In the genomic region with DNA sequence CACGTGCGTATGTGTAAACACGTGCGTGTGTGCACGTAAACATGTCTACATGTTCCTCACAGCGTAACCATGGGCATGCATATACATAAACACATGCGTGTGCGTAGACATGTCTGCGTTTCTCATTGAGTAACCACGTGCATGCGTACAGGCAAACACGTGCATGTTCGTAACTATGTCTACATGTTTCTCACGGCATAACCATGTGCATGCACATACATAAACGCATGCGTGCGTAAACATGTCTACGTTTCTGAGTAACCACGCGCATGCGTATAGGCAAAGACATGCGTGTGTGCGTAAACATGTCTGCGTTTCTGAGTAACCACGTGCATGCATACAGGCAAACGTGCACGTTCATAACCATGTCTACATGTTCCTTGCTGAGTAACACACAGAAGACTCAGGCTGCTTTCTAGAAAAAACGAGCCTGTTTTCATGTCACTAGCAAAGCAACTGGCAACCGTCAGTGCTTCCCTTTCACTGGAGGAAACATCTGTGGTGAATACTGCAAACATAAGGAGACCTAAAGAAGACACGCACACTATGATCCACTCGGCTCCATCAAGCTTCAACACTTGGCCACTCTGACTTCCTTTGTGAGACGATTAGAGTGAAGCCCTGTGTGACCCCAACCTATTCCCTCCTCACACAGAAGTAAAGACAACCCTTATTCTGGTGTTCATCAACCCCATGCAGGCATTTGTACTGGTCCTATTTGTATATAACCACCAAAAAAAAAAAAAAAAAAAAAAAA, we compare ENCODE assay signal across 1 cellular context.
TF ChIP-seq lines count a peak whose summit lies in the region.

No MANE protein-coding gene starts in this region.

TF ChIP-seq in HepG2, 621 proteins besides CTCF, POLR2A, EP300 and RAD21:
- TF ChIP-seq MNT (IDR thresholded peaks at IDR 0.05), result peak; percentile 33
- no peak for TF ChIP-seq ZFP36L1 (CRISPR knock-in tag; IDR thresholded peaks at IDR 0.05)
TF ChIP-seq in HepG2: peak in this region for 1.
